2 cellular contexts compared by ENCODE assay signal in genomic region chr21:45678790-45679189, GRCh38. TPM values are rescaled to one million over a fixed set of nuclear protein-coding genes. Genes with fewer than 3 reads are reported as not detected.
"Had no signal": no experiment of that assay in that cellular context is flagged by ENCODE, and none has a peak within 500 bp of the region (broad histone marks: within the 10 kb centered on the region; RNA-seq: fewer than 3 reads in every experiment).

No MANE protein-coding gene starts in this region.

RNA-seq across cellular contexts. Expression of gene PCBP3, which starts 35.3 kb away (rescaled TPM):
- total RNA-seq: ascending aorta, bronchial epithelial cell had no signal
